ENCODE assay signal across 22 cellular contexts in the genomic region with DNA sequence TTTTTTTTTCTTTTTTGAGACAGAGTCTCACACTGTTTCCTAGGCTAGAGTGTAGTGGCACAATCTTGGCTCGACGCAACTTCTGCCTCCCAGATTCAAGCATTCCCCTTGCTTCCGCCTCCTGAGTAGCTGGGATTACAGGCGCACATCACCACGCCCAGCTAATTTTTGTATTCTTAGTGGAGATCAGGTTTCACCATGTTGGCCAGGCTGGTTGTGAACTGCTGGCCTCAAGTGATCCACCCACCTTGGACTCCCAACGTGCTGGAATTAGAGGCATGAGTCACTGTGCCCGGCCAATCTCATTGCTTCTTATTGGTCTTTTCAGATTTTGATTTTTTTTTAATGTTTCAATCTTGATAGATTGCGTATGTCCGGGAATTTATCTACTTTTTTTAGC.
"Had no signal": no experiment of that assay in that cellular context is flagged by ENCODE, and none has a peak within 500 bp of the region (broad histone marks: within the 10 kb centered on the region; RNA-seq: fewer than 3 reads in every experiment).

No MANE protein-coding gene starts in this region.

- H3K36me3 Mint-ChIP-seq: memory B cell; natural killer cell treated with Interleukin-12 subunit alpha and Interleukin-12 subunit beta and Interleukin-15 and Interleukin-18, amount 100 ng/mL, for 72 hours; neural progenitor cell had no signal

- H3K4me3 ChIP-seq: left ventricle myocardium inferior, lower lobe of right lung, neural progenitor cell, ovary, right atrium auricular region, stomach, thoracic aorta had no signal

- DNase-seq: effector CD4-positive, alpha-beta T cell; endodermal cell; erythroblast; foreskin keratinocyte; kidney; left cardiac atrium; left ventricle myocardium inferior; lower lobe of right lung; nucleus accumbens; ovary; small intestine; stimulated activated CD4-positive, alpha-beta T cell treated with anti-CD3 and anti-CD28 coated beads, Interleukin-12 subunit alpha, Interleukin-12 subunit beta, amount 100 ng/mL, for 4 hours; stimulated activated naive CD4-positive, alpha-beta T cell; stomach; substantia nigra; trophoblast cell had no signal

- H3K4me1 ChIP-seq: foreskin keratinocyte, left ventricle myocardium inferior, lower lobe of right lung, neural progenitor cell, right atrium auricular region, stomach had no signal

- H3K27me3 Mint-ChIP-seq: memory B cell had no signal

- H3K4me1 Mint-ChIP-seq: endodermal cell, memory B cell, mesothelial cell of epicardium, neural progenitor cell had no signal

- ATAC-seq: foreskin keratinocyte; left cardiac atrium; lower lobe of right lung; natural killer cell treated with Interleukin-12 subunit alpha and Interleukin-12 subunit beta and Interleukin-15 and Interleukin-18, amount 100 ng/mL, for 72 hours had no signal

- H3K4me3 Mint-ChIP-seq: endodermal cell; memory B cell; mesothelial cell of epicardium; natural killer cell treated with Interleukin-12 subunit alpha and Interleukin-12 subunit beta and Interleukin-15 and Interleukin-18, amount 100 ng/mL, for 72 hours; neural progenitor cell had no signal

- H3K9me3 ChIP-seq: lower lobe of right lung, ovary, right atrium auricular region, thoracic aorta had no signal

- H3K36me3 ChIP-seq: left ventricle myocardium inferior, lower lobe of right lung, neural progenitor cell, ovary, right atrium auricular region, stomach, thoracic aorta had no signal

- H3K27ac Mint-ChIP-seq: endodermal cell; memory B cell; mesothelial cell of epicardium; natural killer cell treated with Interleukin-12 subunit alpha and Interleukin-12 subunit beta and Interleukin-15 and Interleukin-18, amount 100 ng/mL, for 72 hours; neural progenitor cell had no signal

- H3K9me3 Mint-ChIP-seq: memory B cell; natural killer cell treated with Interleukin-12 subunit alpha and Interleukin-12 subunit beta and Interleukin-15 and Interleukin-18, amount 100 ng/mL, for 72 hours had no signal

- H3K27me3 ChIP-seq: foreskin keratinocyte, neural progenitor cell, ovary, right atrium auricular region had no signal

- H3K27ac ChIP-seq: foreskin keratinocyte, left ventricle myocardium inferior, lower lobe of right lung, neural progenitor cell, ovary, right atrium auricular region, stomach, thoracic aorta had no signal
